ENCODE assay signal across 8 cellular contexts in genomic region chr3:183699238-183699947, GRCh38. TPM values are rescaled to one million over a fixed set of nuclear protein-coding genes. Genes with fewer than 3 reads are reported as not detected.
DNase-seq lines count a peak whose midpoint lies in the region; ATAC-seq and TF ChIP-seq lines count a peak whose summit lies in the region.

No MANE protein-coding gene starts in this region.

- H3K4me1 ChIP-seq in Panc1 (ENCODE audit: control insufficient read depth, insufficient read depth, low read length), result peaks cover 12% of the 10 kb centered on the region

- peaks cover 33% of the 10 kb centered on the region for H3K4me1 Mint-ChIP-seq in endothelial cell (ENCODE audit: unreplicated experiment)

- ATAC-seq in Panc1 (no peak), HG03460 (IDR thresholded peaks at IDR 0.05; ENCODE audit: unreplicated experiment) (no peak), HG02759 (IDR thresholded peaks at IDR 0.05; ENCODE audit: unreplicated experiment) (no peak), GM21367 (IDR thresholded peaks at IDR 0.05; ENCODE audit: unreplicated experiment) (no peak)

- no peaks in the 10 kb centered on the region for H3K27me3 ChIP-seq in Panc1 (ENCODE audit: control insufficient read depth, insufficient read depth, low read length)

- in situ Hi-C loops in Panc1 (cut with HindIII; ENCODE audit: low pct_unique_long_range_greater_than_20kb, low sequenced_read_pairs), result no loop called here

- peak overlapping the region; percentile 95 for H3K4me3 Mint-ChIP-seq in endothelial cell (ENCODE audit: unreplicated experiment)

- peaks cover 3% of the 10 kb centered on the region; the same call in 1 of the 2 replicates for H3K36me3 ChIP-seq in Panc1 (ENCODE audit: control insufficient read depth, insufficient read depth, low read length)

- POLR2A ChIA-PET in Panc1 (lab: Charles Lee), result interaction anchor here (0.6 kb wide), 1 partner anchor 167 kb away, joined by 5 read pairs; no protein-coding TSS in a partner anchor

- peak overlapping the region; percentile 81 for H3K27ac ChIP-seq in Panc1 (ENCODE audit: low read length)

- intact Hi-C loops in Panc1 (cut with micrococcal nuclease; ENCODE audit: unreplicated experiment), result loop anchor here (5.0 kb wide), 1 partner anchor 62 kb away; the partner anchor contains the start of gene KLHL24

- H3K4me3 ChIP-seq in Panc1 (ENCODE audit: low read depth in 2 of 2, low read length in 2 of 2), result peak overlapping the region; percentile 78 to 87

- H3K36me3 Mint-ChIP-seq in endothelial cell (ENCODE audit: low read depth, unreplicated experiment), result peaks cover 9% of the 10 kb centered on the region

- CTCF ChIA-PET in Panc1 (lab: Charles Lee), result no interaction called here

- DNase-seq in GM10266 (ENCODE audit: extremely low spot score), result peak; percentile 59
- DNase-seq in Panc1 (ENCODE audit: low read depth, low spot score), result no peak
- no peak for DNase-seq in endothelial cell (ENCODE audit: low spot score)
- DNase-seq in pons (ENCODE audit: low spot score), result peak; percentile 17
- no peak for DNase-seq in glomerular visceral epithelial cell (ENCODE audit: extremely low spot score)

- peak overlapping the region; percentile 68 for H3K27ac Mint-ChIP-seq in endothelial cell (ENCODE audit: unreplicated experiment)

- H3K9me3 ChIP-seq in Panc1 (ENCODE audit: control insufficient read depth, insufficient read depth, low read depth, low read length), result no peaks in the 10 kb centered on the region

- H3K9me3 Mint-ChIP-seq in endothelial cell (ENCODE audit: unreplicated experiment), result no peaks in the 10 kb centered on the region

- no peak for TF ChIP-seq CTCF in GM10266 (IDR thresholded peaks at IDR 0.05; ENCODE audit: control insufficient read depth, insufficient read depth, low read depth, missing control alignments)
- TF ChIP-seq CTCF in Panc1 (IDR thresholded peaks at IDR 0.05), result no peak
- TF ChIP-seq CTCF in endothelial cell (IDR thresholded peaks at IDR 0.05; ENCODE audit: unreplicated experiment), result no peak

- BruUV-seq in Panc1 (replicated peaks; lab: Mats Ljungman, UMichigan), result TSS peak; percentile 83

- H3K27me3 Mint-ChIP-seq in endothelial cell (ENCODE audit: unreplicated experiment), result peaks cover 8% of the 10 kb centered on the region

RNA-seq across cellular contexts. Expression of gene YEATS2, which starts 1.8 kb away (rescaled TPM):
- total RNA-seq in Panc1 (2021; ENCODE audit: unreplicated experiment) (33.8 TPM), endothelial cell (ENCODE audit: unreplicated experiment) (65.1 TPM)
- polyA plus RNA-seq in Panc1 (2012; ENCODE audit: insufficient read length), result 38.0 TPM

Comparison
In these comparisons a context has a peak if more than half of its experiments do, and no peak if none do; other contexts are left out.
1. DNase-seq: peak in GM10266 (single experiment) and pons (single experiment); none in Panc1 (single experiment), endothelial cell (single experiment) and glomerular visceral epithelial cell (single experiment).